8 cellular contexts compared by ENCODE assay signal in genomic region chr4:77618383-77619241, GRCh38. TPM values are rescaled to one million over a fixed set of nuclear protein-coding genes. Genes with fewer than 3 reads are reported as not detected.
DNase-seq lines count a peak whose midpoint lies in the region; ATAC-seq and TF ChIP-seq lines count a peak whose summit lies in the region.

No MANE protein-coding gene starts in this region.

- H3K9me3 ChIP-seq in osteoblast (ENCODE audit: low read depth, low read length) (no peaks in the 10 kb centered on the region), tibial nerve (no peaks in the 10 kb centered on the region)

- TF ChIP-seq CTCF in LNCAP (IDR thresholded peaks at IDR 0.05), result peak; percentile 81
- TF ChIP-seq CTCF in RWPE1 (conservative IDR thresholded peaks at IDR 0.05; ENCODE audit: low read depth), result peak; percentile 84
- peak; percentile 88 for TF ChIP-seq CTCF in osteoblast (IDR thresholded peaks at IDR 0.05; ENCODE audit: extremely low read depth, low read depth, low read length)
- TF ChIP-seq CTCF in tibial nerve (IDR thresholded peaks at IDR 0.05), result peak; percentile 73 to 80 (median 79)

- peak; percentile 43 for DNase-seq in GDM1 (lab: John Stamatoyannopoulos, UW)
- peak; percentile 7 for DNase-seq in GOT3 (lab: John Stamatoyannopoulos, UW)
- DNase-seq in RWPE1 (ENCODE audit: low spot score), result peak; percentile 78
- peak; percentile 71 for DNase-seq in foreskin melanocyte
- DNase-seq in osteoblast (ENCODE audit: insufficient read length, low spot score, missing footprints), result peak; percentile 86
- peak; percentile 60 to 81 for DNase-seq in tibial nerve (ENCODE audit: low spot score in 2 of 2)

- H3K9me3 Mint-ChIP-seq in activated T-helper 17 cell treated with anti-CD3 and anti-CD28 coated beads, Interleukin-2, amount 50 U/mL, for 72 hours, result no peaks in the 10 kb centered on the region

- no peaks in the 10 kb centered on the region for H3K79me2 ChIP-seq in osteoblast (ENCODE audit: insufficient read depth, low read length)

- H3K27ac ChIP-seq in RWPE1, result no peak overlapping the region
- H3K27ac ChIP-seq in osteoblast (ENCODE audit: low read depth, low read length), result no peak overlapping the region
- H3K27ac ChIP-seq in tibial nerve, result no peak overlapping the region

- peak overlapping the region; percentile 56 for H3K4me2 ChIP-seq in osteoblast (ENCODE audit: insufficient read depth, low read length)

- no peak overlapping the region for H3K4me3 Mint-ChIP-seq in activated T-helper 17 cell treated with anti-CD3 and anti-CD28 coated beads, Interleukin-2, amount 50 U/mL, for 72 hours

- CTCF ChIA-PET in RWPE1 (lab: Yijun Ruan, JAX), result interaction anchor here (0.6 to 2.0 kb wide), 7 partner anchors 17 to 903 kb away, joined by 3 to 6 read pairs (median 4); no protein-coding TSS in a partner anchor

- no peak for TF ChIP-seq POLR2A in tibial nerve (IDR thresholded peaks at IDR 0.05)

- POLR2A ChIA-PET in RWPE1 (lab: Yijun Ruan, JAX; ENCODE audit: low non-redundant PET), result no interaction called here

- peaks cover 3% of the 10 kb centered on the region for H3K4me1 ChIP-seq in osteoblast (ENCODE audit: insufficient read depth, low read length)
- H3K4me1 ChIP-seq in tibial nerve, result peaks cover 0 to 8% (median 2%) of the 10 kb centered on the region in 4 donors

- H3K27ac Mint-ChIP-seq in activated T-helper 17 cell treated with anti-CD3 and anti-CD28 coated beads, Interleukin-2, amount 50 U/mL, for 72 hours, result no peak overlapping the region

- peak in 1 of 2 donors; percentile 9 for TF ChIP-seq EP300 in tibial nerve (IDR thresholded peaks at IDR 0.05)

- H3K36me3 ChIP-seq in osteoblast (ENCODE audit: insufficient read depth, low read length), result no peaks in the 10 kb centered on the region
- H3K36me3 ChIP-seq in tibial nerve, result no peaks in the 10 kb centered on the region

- peak; percentile 78 for ATAC-seq in activated T-helper 17 cell treated with anti-CD3 and anti-CD28 coated beads, Interleukin-2, amount 50 U/mL, for 72 hours (replicated peaks)

- peaks cover 21% of the 10 kb centered on the region for H3K27me3 Mint-ChIP-seq in activated T-helper 17 cell treated with anti-CD3 and anti-CD28 coated beads, Interleukin-2, amount 50 U/mL, for 72 hours

- WGBS in tibial nerve, 2 donors, result 13 to 16% methylated on average over 12 of the region's 12 CpGs

- H3K36me3 Mint-ChIP-seq in activated T-helper 17 cell treated with anti-CD3 and anti-CD28 coated beads, Interleukin-2, amount 50 U/mL, for 72 hours (ENCODE audit: low read depth), result no peaks in the 10 kb centered on the region

- H3K27me3 ChIP-seq in osteoblast (ENCODE audit: insufficient read depth, low read length) (peaks cover 28% of the 10 kb centered on the region), tibial nerve (no peaks in the 10 kb centered on the region)

- H3K4me3 ChIP-seq in osteoblast (ENCODE audit: insufficient read depth, low read length), result no peak overlapping the region
- H3K4me3 ChIP-seq in tibial nerve, result no peak overlapping the region

- H4K20me1 ChIP-seq in osteoblast (ENCODE audit: insufficient read depth, low read length), result no peaks in the 10 kb centered on the region

- H3K4me1 Mint-ChIP-seq in activated T-helper 17 cell treated with anti-CD3 and anti-CD28 coated beads, Interleukin-2, amount 50 U/mL, for 72 hours, result peaks cover 9% of the 10 kb centered on the region

- no peak overlapping the region for H2AFZ ChIP-seq in osteoblast (ENCODE audit: low read length)

RNA-seq across cellular contexts. Expression of gene CXCL13, which starts 13.0 kb away (rescaled TPM):
- 1 to 10 TPM in 1 of 2 donors, under 1 TPM in 1; 0.19 to 1.0 TPM for total RNA-seq in activated T-helper 17 cell treated with anti-CD3 and anti-CD28 coated beads, Interleukin-2, amount 50 U/mL, for 72 hours
- not detected in 2 replicates for total RNA-seq in osteoblast
- 1 to 10 TPM in 1 of 4 donors, under 1 TPM in 2, not detected in 1; 0.42 to 5.9 (median 0.90) TPM for total RNA-seq in tibial nerve

Comparison
In these comparisons a context has a peak if more than half of its experiments do, and no peak if none do; other contexts are left out.
1. DNase-seq: peak in every context shown above with its lines; median percentile 86 in osteoblast; 78 in RWPE1; 71 in foreskin melanocyte; 70 in tibial nerve; 43 in GDM1; 7 in GOT3.